In the genomic region with DNA sequence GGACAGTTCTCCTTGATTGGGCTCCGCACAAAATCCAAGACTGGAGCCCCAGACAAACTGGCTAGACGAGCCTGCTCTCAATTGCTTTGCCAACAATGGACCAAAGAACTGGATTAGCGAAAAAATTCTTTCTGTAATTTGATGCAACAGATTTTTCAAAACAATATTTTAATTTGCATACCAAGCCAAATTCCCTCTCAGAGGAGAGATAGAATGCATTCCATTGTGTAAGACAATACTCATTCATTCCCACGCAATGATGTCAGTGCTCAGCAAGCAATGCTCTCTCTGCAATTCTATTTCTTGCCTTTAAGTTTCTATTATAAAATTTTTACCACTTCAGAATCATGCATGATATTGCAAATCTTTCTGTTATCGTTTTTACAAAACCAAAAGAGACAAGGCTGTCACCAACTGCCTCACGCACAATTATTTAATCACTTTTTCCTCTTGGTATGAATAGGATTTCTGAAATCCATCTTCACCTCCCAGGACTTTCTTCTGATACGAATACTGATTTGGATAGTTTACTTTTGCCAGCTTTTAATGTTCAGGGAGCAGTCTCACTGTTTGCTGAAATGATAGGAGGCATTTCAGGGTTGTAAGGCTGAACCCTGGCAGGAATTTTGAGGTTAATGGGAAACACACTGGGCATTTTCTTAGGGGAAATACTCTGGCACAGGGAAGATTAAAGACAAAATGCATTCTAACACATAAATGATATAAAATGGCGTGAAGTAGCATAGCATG, we compare ENCODE assay signal across 13 cellular contexts. TPM values are rescaled to one million over a fixed set of nuclear protein-coding genes. Genes with fewer than 3 reads are reported as not detected.
DNase-seq lines count a peak whose midpoint lies in the region; ATAC-seq and TF ChIP-seq lines count a peak whose summit lies in the region.
"Had no signal": no experiment of that assay in that cellular context is flagged by ENCODE, and none has a peak within 500 bp of the region (broad histone marks: within the 10 kb centered on the region; RNA-seq: fewer than 3 reads in every experiment).

No MANE protein-coding gene starts in this region.

- WGBS in mesenchymal stem cell: 88% methylated on average over 7 of the region's 8 CpGs

- no peak overlapping the region for H2BK12ac ChIP-seq in mesenchymal stem cell (ENCODE audit: low read length in 2 of 2)

- TF ChIP-seq CTCF in AG04450 (IDR thresholded peaks at IDR 0.05; ENCODE audit: low read depth, low read length) (no peak), chondrocyte (IDR thresholded peaks at IDR 0.05) (no peak), nephron progenitor cell (IDR thresholded peaks at IDR 0.05) (no peak)

- no peak overlapping the region for H3K14ac ChIP-seq in mesenchymal stem cell (ENCODE audit: low read length in 2 of 2)

- no peak overlapping the region for H4K91ac ChIP-seq in mesenchymal stem cell (ENCODE audit: low read length)

- H4K8ac ChIP-seq in mesenchymal stem cell (ENCODE audit: low read length): no peak overlapping the region

- no peak overlapping the region for H3K18ac ChIP-seq in mesenchymal stem cell (ENCODE audit: low read depth in 1 of 2, low read length in 2 of 2)

- no peaks in the 10 kb centered on the region for H3K36me3 ChIP-seq in mesenchymal stem cell (ENCODE audit: control insufficient read depth in 1 of 2, insufficient read depth in 2 of 2, low read depth in 1 of 2, low read length in 2 of 2)

- DNase-seq in AG04450 (ENCODE audit: low read depth, low spot score) (peak; percentile 13), chondrocyte (ENCODE audit: low spot score) (no peak), mesenchymal stem cell (peak; percentile 3), nephron progenitor cell (no peak), NCI-H69 (lab: John Stamatoyannopoulos, UW) (no peak)
- DNase-seq in activated CD8-positive, alpha-beta memory T cell treated with anti-CD3 and anti-CD28 coated beads, Interleukin-2, amount 10 ng/mL, durations not matched to agents 7 days and 5 days: no peak
- DNase-seq: activated naive CD4-positive, alpha-beta T cell; MV-4-11; stimulated activated naive CD4-positive, alpha-beta T cell treated with Interleukin-2 at 50 U/mL for 16 hours had no signal

- peak; percentile 89 for TF ChIP-seq EP300 in Ishikawa (IDR thresholded peaks at IDR 0.05; ENCODE audit: borderline replicate concordance)

- H3K27me3 ChIP-seq in AG04450 (ENCODE audit: control insufficient read depth, insufficient read depth, low read length) (no peaks in the 10 kb centered on the region), mesenchymal stem cell (ENCODE audit: control insufficient read depth in 1 of 2, insufficient read depth in 1 of 2, low read length in 2 of 2) (no peaks in the 10 kb centered on the region)

- no peak overlapping the region for H2BK15ac ChIP-seq in mesenchymal stem cell (ENCODE audit: low read depth, poor library complexity, severe bottlenecking)

- H3K9me3 Mint-ChIP-seq in chondrocyte (ENCODE audit: low read depth) (peaks cover 6% of the 10 kb centered on the region), nephron progenitor cell (no peaks in the 10 kb centered on the region)
- no peaks in the 10 kb centered on the region for H3K9me3 Mint-ChIP-seq in activated CD8-positive, alpha-beta memory T cell treated with anti-CD3 and anti-CD28 coated beads, Interleukin-2, amount 10 ng/mL, durations not matched to agents 7 days and 5 days (ENCODE audit: low read depth)
- H3K9me3 Mint-ChIP-seq: WTC11 had no signal

- ATAC-seq in HG03457 (IDR thresholded peaks at IDR 0.05; ENCODE audit: unreplicated experiment): no peak
- no peak for ATAC-seq in activated CD8-positive, alpha-beta memory T cell treated with anti-CD3 and anti-CD28 coated beads, Interleukin-2, amount 10 ng/mL, durations not matched to agents 7 days and 5 days
- ATAC-seq: WTC11 had no signal

- peak overlapping the region; percentile 83 for H3K27ac Mint-ChIP-seq in chondrocyte (ENCODE audit: unreplicated experiment)
- no peak overlapping the region for H3K27ac Mint-ChIP-seq in nephron progenitor cell
- H3K27ac Mint-ChIP-seq in activated CD8-positive, alpha-beta memory T cell treated with anti-CD3 and anti-CD28 coated beads, Interleukin-2, amount 10 ng/mL, durations not matched to agents 7 days and 5 days: no peak overlapping the region
- H3K27ac Mint-ChIP-seq: WTC11 had no signal

- H2BK5ac ChIP-seq in mesenchymal stem cell (ENCODE audit: low read depth, low read length, poor library complexity, severe bottlenecking): peak overlapping the region; percentile 44

- H3K4me3 Mint-ChIP-seq in chondrocyte (ENCODE audit: unreplicated experiment): peak overlapping the region; percentile 10
- no peak overlapping the region for H3K4me3 Mint-ChIP-seq in nephron progenitor cell
- H3K4me3 Mint-ChIP-seq in activated CD8-positive, alpha-beta memory T cell treated with anti-CD3 and anti-CD28 coated beads, Interleukin-2, amount 10 ng/mL, durations not matched to agents 7 days and 5 days: no peak overlapping the region
- H3K4me3 Mint-ChIP-seq: WTC11 had no signal

- no peak overlapping the region for H2AFZ ChIP-seq in mesenchymal stem cell (ENCODE audit: low read depth, low read length)

- H3K27me3 Mint-ChIP-seq in chondrocyte (ENCODE audit: low read depth): no peaks in the 10 kb centered on the region
- no peaks in the 10 kb centered on the region for H3K27me3 Mint-ChIP-seq in nephron progenitor cell (ENCODE audit: low read depth, poor library complexity)
- H3K27me3 Mint-ChIP-seq in activated CD8-positive, alpha-beta memory T cell treated with anti-CD3 and anti-CD28 coated beads, Interleukin-2, amount 10 ng/mL, durations not matched to agents 7 days and 5 days: no peaks in the 10 kb centered on the region

- H3K79me1 ChIP-seq in mesenchymal stem cell (replicated peaks; ENCODE audit: low read length, poor library complexity, severe bottlenecking): no peaks in the 10 kb centered on the region

- H3K9me3 ChIP-seq in AG04450 (ENCODE audit: control insufficient read depth, insufficient read depth, low read length): no peaks in the 10 kb centered on the region
- no peaks in the 10 kb centered on the region for H3K9me3 ChIP-seq in mesenchymal stem cell (ENCODE audit: control insufficient read depth, low read length)

- H3K4me2 ChIP-seq in mesenchymal stem cell (ENCODE audit: low read length, poor library complexity, severe bottlenecking): no peak overlapping the region

- peaks cover 2% of the 10 kb centered on the region for H3K4me1 ChIP-seq in mesenchymal stem cell (ENCODE audit: control insufficient read depth, insufficient read depth, low read depth, low read length)

- CTCF ChIA-PET in AG04450 (lab: Charles Lee): no interaction called here
- CTCF ChIA-PET in activated CD8-positive, alpha-beta memory T cell treated with anti-CD3 and anti-CD28 coated beads, Interleukin-2, amount 10 ng/mL, durations not matched to agents 7 days and 5 days (lab: Charles Lee): no interaction called here

- no peak overlapping the region for H2BK120ac ChIP-seq in mesenchymal stem cell (ENCODE audit: low read depth, low read length)

- no peaks in the 10 kb centered on the region for H3K36me3 Mint-ChIP-seq in chondrocyte (ENCODE audit: low read depth)
- no peaks in the 10 kb centered on the region for H3K36me3 Mint-ChIP-seq in nephron progenitor cell (ENCODE audit: low read depth)
- H3K36me3 Mint-ChIP-seq in activated CD8-positive, alpha-beta memory T cell treated with anti-CD3 and anti-CD28 coated beads, Interleukin-2, amount 10 ng/mL, durations not matched to agents 7 days and 5 days: no peaks in the 10 kb centered on the region
- H3K36me3 Mint-ChIP-seq: WTC11 had no signal

- no peak overlapping the region for H3K23ac ChIP-seq in mesenchymal stem cell (ENCODE audit: low read length in 2 of 2)

- H2AK5ac ChIP-seq in mesenchymal stem cell (ENCODE audit: low read length, severe bottlenecking): no peak overlapping the region

- no peak overlapping the region for H3K4ac ChIP-seq in mesenchymal stem cell (ENCODE audit: low read depth in 1 of 2, low read length in 2 of 2)

- H3K4me1 Mint-ChIP-seq in chondrocyte (ENCODE audit: low read depth): peaks cover 29% of the 10 kb centered on the region
- H3K4me1 Mint-ChIP-seq in nephron progenitor cell: no peaks in the 10 kb centered on the region
- no peaks in the 10 kb centered on the region for H3K4me1 Mint-ChIP-seq in activated CD8-positive, alpha-beta memory T cell treated with anti-CD3 and anti-CD28 coated beads, Interleukin-2, amount 10 ng/mL, durations not matched to agents 7 days and 5 days

- peak overlapping the region; percentile 79 for H3K9ac ChIP-seq in mesenchymal stem cell (ENCODE audit: low read length)

- H3K4me3 ChIP-seq in AG04450 (ENCODE audit: low read depth, low read length) (no peak overlapping the region), mesenchymal stem cell (ENCODE audit: insufficient read depth in 1 of 2, low read depth in 1 of 2, low read length in 2 of 2) (peak overlapping the region in 1 of 2 experiments; percentile 36)

- POLR2A ChIA-PET in AG04450 (lab: Yijun Ruan, JAX): no interaction called here

- 0 out of 2 replicates have a peak, but pooled peaks have one; percentile 3 for TF ChIP-seq RAD21 in Ishikawa (IDR thresholded peaks at IDR 0.05; ENCODE audit: low read depth)

- H3K27ac ChIP-seq in AG04450 (ENCODE audit: low read depth, low read length) (peak overlapping the region; percentile 79), mesenchymal stem cell (ENCODE audit: low read length, poor library complexity, severe bottlenecking) (peak overlapping the region; percentile 92)
- H3K27ac ChIP-seq: C4-2B had no signal

TF ChIP-seq in Ishikawa, 13 proteins besides CTCF, POLR2A, EP300 and RAD21 (continues in another document):
- no peak for TF ChIP-seq CREB1 (IDR thresholded peaks at IDR 0.05; ENCODE audit: low read depth)
- TF ChIP-seq NFIC (IDR thresholded peaks at IDR 0.05): peak; percentile 86
- TF ChIP-seq FOXM1 (IDR thresholded peaks at IDR 0.05; ENCODE audit: borderline replicate concordance, low read depth): peak; percentile 76

RNA-seq across cellular contexts. Expression of gene HCCS, which starts 46.1 kb away (rescaled TPM):
- polyA plus RNA-seq in AG04450 (2011; rRNA removed): 26.7 and 32.3 TPM in 2 replicates
- 15.2 and 16.4 TPM in 2 replicates for polyA minus RNA-seq in AG04450 (2011; rRNA and poly(A)+ RNA removed)
- total RNA-seq in chondrocyte: 25.0 to 25.8 TPM (median 25.5 TPM) in 3 replicates
- polyA plus RNA-seq in mesenchymal stem cell (2013, experiment 1 of 2): 35.5 TPM
- polyA plus RNA-seq in mesenchymal stem cell (2013, experiment 2 of 2): 34.3 TPM
- 10 to 100 TPM; 18.9 to 25.9 TPM for total RNA-seq in activated CD8-positive, alpha-beta memory T cell treated with anti-CD3 and anti-CD28 coated beads, Interleukin-2, amount 10 ng/mL, durations not matched to agents 7 days and 5 days

Comparison
In these comparisons a context has a peak if more than half of its experiments do, and no peak if none do; other contexts are left out.
1. DNase-seq: peak in AG04450 (single experiment) and mesenchymal stem cell (single experiment); none in chondrocyte (single experiment), nephron progenitor cell (single experiment), NCI-H69 (single experiment) and activated CD8-positive, alpha-beta memory T cell treated with anti-CD3 and anti-CD28 coated beads, Interleukin-2, amount 10 ng/mL, durations not matched to agents 7 days and 5 days (single experiment).